Comparison of ENCODE assay signal across 8 cellular contexts in the genomic region with DNA sequence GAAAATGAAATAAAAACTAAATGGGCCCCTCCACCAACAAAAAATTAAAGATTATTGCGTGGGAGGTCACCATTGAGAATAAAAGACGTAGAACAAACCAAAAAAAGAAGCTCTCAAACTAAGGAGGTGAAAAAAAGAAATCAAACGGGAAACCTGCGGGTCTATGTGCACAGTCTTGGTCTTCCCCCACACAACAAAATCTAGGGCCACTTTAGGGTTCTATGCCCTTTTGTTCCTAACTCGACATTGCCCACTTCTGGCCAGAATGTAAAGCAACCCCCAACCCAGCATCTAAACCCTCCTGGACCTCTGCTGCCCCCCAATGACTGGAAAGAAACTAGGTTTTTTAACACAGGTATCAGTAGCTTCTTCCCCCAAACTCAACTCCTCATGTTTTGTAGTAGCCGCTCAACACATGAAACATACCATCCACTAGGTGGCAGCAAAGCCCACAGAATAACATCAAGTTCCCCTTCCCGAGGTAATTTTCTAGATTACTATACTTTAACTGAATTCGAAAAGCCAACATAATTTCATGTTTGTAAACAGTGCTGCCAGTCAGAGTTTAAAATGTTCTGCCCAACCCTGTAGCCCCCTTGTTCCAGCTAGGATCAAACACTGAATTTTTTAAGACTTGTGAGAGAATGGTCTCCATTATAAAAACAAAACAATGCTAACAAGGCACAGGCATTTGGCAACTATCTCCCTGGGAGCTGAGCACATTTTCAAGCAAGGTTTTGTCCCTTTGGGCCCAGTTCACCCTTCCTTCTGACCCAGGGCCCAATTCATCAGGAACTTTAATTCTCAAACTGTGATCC. TPM values are rescaled to one million over a fixed set of nuclear protein-coding genes. Genes with fewer than 3 reads are reported as not detected.
DNase-seq lines count a peak whose midpoint lies in the region; ATAC-seq and TF ChIP-seq lines count a peak whose summit lies in the region.

No MANE protein-coding gene starts in this region.

- 0 out of 22 replicates have a peak, but pooled peaks cover 0 to 1% (median 0%) of the 10 kb centered on the region in 11 experiments for H3K9me3 ChIP-seq in BLaER1 treated with 17β-estradiol and CSF1 and Interleukin-3, amounts not matched to agents 10 nM and 100 nM (replicated peaks in 1 of 11)
- H3K9me3 ChIP-seq in WERI-Rb-1 (ENCODE audit: severe bottlenecking): no peaks in the 10 kb centered on the region

- peaks cover 54 to 93% (median 58%) of the 10 kb centered on the region in 10 experiments for H3K4me1 ChIP-seq in BLaER1 treated with 17β-estradiol and CSF1 and Interleukin-3, amounts not matched to agents 10 nM and 100 nM

- peaks cover 45 to 95% (median 55%) of the 10 kb centered on the region in 11 experiments for H3K36me3 ChIP-seq in BLaER1 treated with 17β-estradiol and CSF1 and Interleukin-3, amounts not matched to agents 10 nM and 100 nM
- peaks cover 42% of the 10 kb centered on the region for H3K36me3 ChIP-seq in WERI-Rb-1
- peaks cover 2% of the 10 kb centered on the region for H3K36me3 ChIP-seq in kidney epithelial cell (ENCODE audit: control insufficient read depth, insufficient read depth, low read length)

- TF ChIP-seq POLR2A in GM19099 (IDR thresholded peaks at IDR 0.05; ENCODE audit: extremely low read depth, insufficient read length, low read depth): peak; percentile 29

- ATAC-seq in HG03354 (IDR thresholded peaks at IDR 0.05; ENCODE audit: poor library complexity, severe bottlenecking, unreplicated experiment): peak; percentile 79

- H4K20me1 ChIP-seq in BLaER1 treated with 17β-estradiol and CSF1 and Interleukin-3, amounts not matched to agents 10 nM and 100 nM: peaks cover 0 to 42% (median 0%) of the 10 kb centered on the region in 11 experiments; a peak in 3 of 22 replicates

- TF ChIP-seq CTCF in WERI-Rb-1 (IDR thresholded peaks at IDR 0.05; ENCODE audit: low read depth, low read length) (peak; percentile 81), cardiac fibroblast (IDR thresholded peaks at IDR 0.05; ENCODE audit: low read depth, low read length) (peak; percentile 61), kidney epithelial cell (IDR thresholded peaks at IDR 0.05; ENCODE audit: insufficient read depth, low read length, poor library complexity, severe bottlenecking) (peak; percentile 65)

- peak overlapping the region; percentile 33 to 98 (median 92); a peak in 21 of 22 replicates for H3K4me2 ChIP-seq in BLaER1 treated with 17β-estradiol and CSF1 and Interleukin-3, amounts not matched to agents 10 nM and 100 nM

- H3K9ac ChIP-seq in BLaER1 treated with 17β-estradiol and CSF1 and Interleukin-3, amounts not matched to agents 10 nM and 100 nM: peak overlapping the region in 10 of 11 experiments; percentile 29 to 99 (median 80); a peak in 19 of 22 replicates

- peak overlapping the region in 10 of 11 experiments; percentile 0 to 100 (median 100); a peak in 19 of 22 replicates for H3K27ac ChIP-seq in BLaER1 treated with 17β-estradiol and CSF1 and Interleukin-3, amounts not matched to agents 10 nM and 100 nM
- 0 out of 2 replicates have a peak overlapping the region, but pooled peaks have one; percentile 3 for H3K27ac ChIP-seq in WERI-Rb-1

- H3K4me3 ChIP-seq in BLaER1 treated with 17β-estradiol and CSF1 and Interleukin-3, amounts not matched to agents 10 nM and 100 nM: peak overlapping the region in 6 of 10 experiments; percentile 25 to 46 (median 32); a peak in 9 of 20 replicates
- H3K4me3 ChIP-seq in WERI-Rb-1 (ENCODE audit: low read depth, low read length): no peak overlapping the region
- no peak overlapping the region for H3K4me3 ChIP-seq in cardiac fibroblast (replicated peaks in 1 of 2; ENCODE audit: low read depth in 2 of 2, low read length in 2 of 2)
- H3K4me3 ChIP-seq in kidney epithelial cell (ENCODE audit: low read depth, low read length): no peak overlapping the region

- H3K27me3 ChIP-seq in BLaER1 treated with 17β-estradiol and CSF1 and Interleukin-3, amounts not matched to agents 10 nM and 100 nM: no peaks in the 10 kb centered on the region
- no peaks in the 10 kb centered on the region for H3K27me3 ChIP-seq in WERI-Rb-1 (ENCODE audit: insufficient read depth, low read depth, severe bottlenecking)
- H3K27me3 ChIP-seq in kidney epithelial cell (ENCODE audit: control insufficient read depth, insufficient read depth, low read length): no peaks in the 10 kb centered on the region

- peak; percentile 47 for DNase-seq in NCI-H226
- peak; percentile 79 for DNase-seq in WERI-Rb-1
- peak; percentile 86 to 90 for DNase-seq in cardiac fibroblast (ENCODE audit: low read depth in 2 of 2)
- no peak for DNase-seq in kidney epithelial cell (ENCODE audit: low read depth)
- DNase-seq in stimulated activated CD4-positive, alpha-beta T cell treated with anti-CD3 and anti-CD28 coated beads, Interleukin-2, amount 100 ng/mL, for 4 hours (ENCODE audit: low read depth): peak; percentile 85

RNA-seq across cellular contexts. Expression of a gene that starts 18.7 kb away (rescaled TPM):
- total RNA-seq in kidney epithelial cell: 328 and 351 TPM in 2 replicates

RNA-seq across cellular contexts. Expression of a gene that starts 27.8 kb away (rescaled TPM):
- 23.2 and 23.6 TPM in 2 replicates for total RNA-seq in kidney epithelial cell

Comparison
In these comparisons a context has a peak if more than half of its experiments do, and no peak if none do; other contexts are left out.
1. H3K4me3 ChIP-seq: peak in BLaER1 treated with 17β-estradiol and CSF1 and Interleukin-3, amounts not matched to agents 10 nM and 100 nM (6 of 10); none in WERI-Rb-1 (single experiment), cardiac fibroblast (0 of 2) and kidney epithelial cell (single experiment).
2. Peak in every context shown above with its lines, with median percentiles within 50 percentile points of each other: CTCF ChIP-seq.